ENCODE assay signal across 10 cellular contexts in the genomic region with DNA sequence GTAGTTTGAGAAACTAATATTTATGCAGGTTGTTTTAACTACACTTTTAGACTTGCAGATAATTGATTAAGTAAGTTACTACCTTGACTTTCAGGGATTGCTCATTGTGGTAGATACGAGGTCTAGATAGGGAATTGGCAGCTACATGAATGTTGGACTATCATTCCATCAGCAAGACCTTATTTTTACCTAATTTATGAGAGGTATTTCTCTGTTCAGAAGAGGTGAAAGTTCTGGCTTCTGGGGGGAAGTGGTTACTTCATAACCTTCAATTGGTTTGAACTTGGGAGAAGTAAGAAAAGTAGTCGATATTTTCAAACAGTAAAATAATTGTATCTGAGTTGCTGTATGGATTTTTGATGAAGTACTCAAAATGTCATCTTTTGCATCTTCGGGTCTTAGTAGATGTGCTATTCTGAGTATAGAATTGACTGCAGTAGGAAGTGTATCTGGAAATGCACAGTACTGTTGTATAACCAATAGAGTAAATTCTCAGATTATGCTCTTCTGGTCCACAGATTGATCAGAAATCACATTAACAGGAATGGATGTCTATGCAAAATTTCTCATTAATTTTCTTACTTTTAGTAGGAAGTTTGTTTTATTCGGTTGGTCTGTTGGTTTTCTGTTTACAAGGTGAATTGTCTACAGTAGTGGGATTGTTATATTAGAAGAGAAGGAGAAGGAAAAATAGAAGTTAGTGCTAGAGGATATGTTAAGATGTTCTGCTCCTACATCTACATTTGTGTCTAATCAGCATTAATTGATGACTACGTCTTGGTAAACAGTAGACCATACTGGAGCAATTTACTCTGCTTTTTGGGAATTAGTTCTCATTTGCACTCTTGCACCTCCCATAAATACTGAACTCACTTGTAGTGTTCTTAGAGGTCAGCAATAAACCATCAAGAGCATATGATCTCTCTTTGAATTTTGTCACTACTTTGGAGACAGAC. TPM values are rescaled to one million over a fixed set of nuclear protein-coding genes. Genes with fewer than 3 reads are reported as not detected.
DNase-seq lines count a peak whose midpoint lies in the region; ATAC-seq and TF ChIP-seq lines count a peak whose summit lies in the region.
"Had no signal": no experiment of that assay in that cellular context is flagged by ENCODE, and none has a peak within 500 bp of the region (broad histone marks: within the 10 kb centered on the region; RNA-seq: fewer than 3 reads in every experiment).

No MANE protein-coding gene starts in this region.

- intact Hi-C loops in Caco-2 (cut with micrococcal nuclease; ENCODE audit: unreplicated experiment) (loop anchor here (5.0 to 10.0 kb wide), 2 partner anchors 63 to 159 kb away; a partner anchor contains a TSS), MCF 10A (cut with micrococcal nuclease) (loop anchor here (2.0 to 5.0 kb wide), 3 partner anchors 57 to 323 kb away; a partner anchor contains a TSS), left colon (cut with DNase I, micrococcal nuclease) (no loop called here)

- peak overlapping the region; percentile 95 for H3K4me3 Mint-ChIP-seq in Caco-2 (ENCODE audit: unreplicated experiment)
- H3K4me3 Mint-ChIP-seq in MCF 10A (ENCODE audit: unreplicated experiment), result peak overlapping the region; percentile 95
- H3K4me3 Mint-ChIP-seq in natural killer cell treated with Interleukin-12 subunit alpha and Interleukin-12 subunit beta and Interleukin-15 and Interleukin-18, amount 100 ng/mL, for 72 hours, result peak overlapping the region; percentile 88

- TF ChIP-seq CTCF in Caco-2 (IDR thresholded peaks at IDR 0.05; ENCODE audit: insufficient read depth in 1 of 2, low read depth in 1 of 2, low read length in 1 of 2, severe bottlenecking in 1 of 2, unreplicated experiment in 1 of 2) (no peak), MCF 10A (IDR thresholded peaks at IDR 0.05; ENCODE audit: unreplicated experiment) (no peak)

- H3K27ac ChIP-seq in KOPT-K1 (ENCODE audit: low read depth, low read length, poor library complexity, severe bottlenecking), result peak overlapping the region; percentile 35

- BruUV-seq in Caco-2 (replicated peaks; lab: Mats Ljungman, UMichigan) (no TSS peak), MCF 10A (replicated peaks; lab: Mats Ljungman, UMichigan) (no TSS peak)

- H3K36me3 ChIP-seq in Caco-2 (ENCODE audit: control insufficient read depth, insufficient read depth, low read length) (no peaks in the 10 kb centered on the region), KOPT-K1 (ENCODE audit: insufficient read depth, low read length) (no peaks in the 10 kb centered on the region)

- peaks cover 18% of the 10 kb centered on the region; the same call in 1 of the 2 replicates for H3K4me1 ChIP-seq in Caco-2

- H3K9me3 Mint-ChIP-seq in Caco-2 (ENCODE audit: unreplicated experiment), result no peaks in the 10 kb centered on the region
- H3K9me3 Mint-ChIP-seq in MCF 10A (ENCODE audit: unreplicated experiment), result no peaks in the 10 kb centered on the region
- H3K9me3 Mint-ChIP-seq in natural killer cell treated with Interleukin-12 subunit alpha and Interleukin-12 subunit beta and Interleukin-15 and Interleukin-18, amount 100 ng/mL, for 72 hours, result no peaks in the 10 kb centered on the region

- H3K4me1 Mint-ChIP-seq in Caco-2 (ENCODE audit: low read depth, unreplicated experiment), result peaks cover 14% of the 10 kb centered on the region
- H3K4me1 Mint-ChIP-seq in MCF 10A (ENCODE audit: insufficient read depth, unreplicated experiment), result peaks cover 27% of the 10 kb centered on the region
- H3K4me1 Mint-ChIP-seq in natural killer cell treated with Interleukin-12 subunit alpha and Interleukin-12 subunit beta and Interleukin-15 and Interleukin-18, amount 100 ng/mL, for 72 hours (ENCODE audit: low read depth in 2 of 2), result peaks cover 37 to 41% of the 10 kb centered on the region in 2 donors

- H3K36me3 Mint-ChIP-seq in Caco-2 (ENCODE audit: insufficient read depth, unreplicated experiment) (peaks cover 10% of the 10 kb centered on the region), MCF 10A (ENCODE audit: insufficient read depth, unreplicated experiment) (no peaks in the 10 kb centered on the region)
- H3K36me3 Mint-ChIP-seq in natural killer cell treated with Interleukin-12 subunit alpha and Interleukin-12 subunit beta and Interleukin-15 and Interleukin-18, amount 100 ng/mL, for 72 hours, result peaks cover 23% of the 10 kb centered on the region

- H3K9me3 ChIP-seq in Caco-2, result no peaks in the 10 kb centered on the region
- no peaks in the 10 kb centered on the region for H3K9me3 ChIP-seq in KOPT-K1 (ENCODE audit: insufficient read depth, low read length, poor library complexity, severe bottlenecking)

- CTCF ChIA-PET in Caco-2 (lab: Charles Lee) (no interaction called here), MCF 10A (lab: Yijun Ruan, JAX) (no interaction called here)

- DNase-seq in Caco-2 (no peak), MCF 10A (ENCODE audit: unreplicated experiment) (peak; percentile 14), NCI-H2227 (lab: John Stamatoyannopoulos, UW; ENCODE audit: unreplicated experiment) (no peak), left colon (no peak), UCSD-AML1 (lab: John Stamatoyannopoulos, UW; ENCODE audit: unreplicated experiment) (no peak)
- no peak for DNase-seq in natural killer cell treated with Interleukin-12 subunit alpha and Interleukin-12 subunit beta and Interleukin-15 and Interleukin-18, amount 100 ng/mL, for 72 hours (ENCODE audit: low spot score)
- DNase-seq: central memory CD4-positive, alpha-beta T cell; SIG-M5 had no signal

- POLR2A ChIA-PET in Caco-2 (lab: Charles Lee), result no interaction called here
- POLR2A ChIA-PET in MCF 10A (lab: Yijun Ruan, JAX), result interaction anchor here (0.8 to 4.5 kb wide), 9 partner anchors 15 to 324 kb away, joined by 3 to 43 read pairs (median 14); a partner anchor contains a TSS

- no peak for ATAC-seq in natural killer cell treated with Interleukin-12 subunit alpha and Interleukin-12 subunit beta and Interleukin-15 and Interleukin-18, amount 100 ng/mL, for 72 hours
- ATAC-seq in left colon (no peak), GM21360 (IDR thresholded peaks at IDR 0.05; ENCODE audit: unreplicated experiment) (no peak)

- no peak overlapping the region for H3K4me3 ChIP-seq in Caco-2 (ENCODE audit: low read depth, low read length)

- no peaks in the 10 kb centered on the region for H3K27me3 Mint-ChIP-seq in Caco-2 (ENCODE audit: insufficient read depth, unreplicated experiment)
- no peaks in the 10 kb centered on the region for H3K27me3 Mint-ChIP-seq in MCF 10A (ENCODE audit: insufficient read depth, unreplicated experiment)
- H3K27me3 Mint-ChIP-seq in natural killer cell treated with Interleukin-12 subunit alpha and Interleukin-12 subunit beta and Interleukin-15 and Interleukin-18, amount 100 ng/mL, for 72 hours, result no peaks in the 10 kb centered on the region

- H3K27me3 ChIP-seq in Caco-2 (replicated peaks; ENCODE audit: control insufficient read depth, insufficient read depth, low read length), result no peaks in the 10 kb centered on the region

- no peak overlapping the region for H3K27ac Mint-ChIP-seq in Caco-2 (ENCODE audit: unreplicated experiment)
- H3K27ac Mint-ChIP-seq in MCF 10A (ENCODE audit: low read depth, unreplicated experiment), result peak overlapping the region; percentile 96
- peak overlapping the region; percentile 94 to 98 for H3K27ac Mint-ChIP-seq in natural killer cell treated with Interleukin-12 subunit alpha and Interleukin-12 subunit beta and Interleukin-15 and Interleukin-18, amount 100 ng/mL, for 72 hours

RNA-seq across cellular contexts. Expression of a gene that starts 3.0 kb away (rescaled TPM):
- 33.0 and 39.8 TPM in 2 replicates for total RNA-seq in Caco-2 (2022)
- 40.1 and 70.9 TPM in 2 replicates for total RNA-seq in MCF 10A (2022)
- total RNA-seq in natural killer cell treated with Interleukin-12 subunit alpha and Interleukin-12 subunit beta and Interleukin-15 and Interleukin-18, amount 100 ng/mL, for 72 hours, result 100 to 1,000 TPM; 108 to 131 TPM
- total RNA-seq in left colon, result 10 to 100 TPM; 45.3 to 49.8 TPM

Comparison
In these comparisons a context has a peak if more than half of its experiments do, and no peak if none do; other contexts are left out.
1. intact Hi-C loops: an anchor here in Caco-2 (5.0 to 10.0 kb wide) and MCF 10A (2.0 to 5.0 kb wide); none called in left colon.